Comparison of ENCODE assay signal across 1 cellular context in the genomic region with DNA sequence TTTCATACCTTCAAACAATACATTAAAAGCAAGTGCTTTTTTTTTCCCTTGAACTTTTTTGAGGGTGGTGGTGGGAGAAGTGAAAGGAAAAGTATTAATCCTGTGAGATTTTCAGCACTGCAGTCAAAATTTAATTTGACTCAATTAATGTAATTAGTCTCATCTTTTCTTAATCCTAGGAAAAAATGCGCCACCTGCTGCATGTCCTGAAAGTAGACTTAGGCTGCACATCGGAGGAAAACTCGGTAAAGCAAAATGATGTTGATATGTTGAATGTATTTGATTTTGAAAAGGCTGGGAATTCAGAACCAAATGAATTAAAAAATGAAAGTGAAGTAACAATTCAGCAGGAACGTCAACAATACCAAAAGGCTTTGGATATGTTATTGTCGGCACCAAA.
A peak's percentile ranks its signal among the peaks of the same experiment; 100 is the strongest.
TF ChIP-seq lines count a peak whose summit lies in the region.

No MANE protein-coding gene starts in this region.

TF ChIP-seq in HepG2, 621 proteins besides CTCF, POLR2A, EP300 and RAD21 (continued from another document):
- TF ChIP-seq FOXM1 (CRISPR knock-in tag; IDR thresholded peaks at IDR 0.05) (no peak), STAG1 (CRISPR knock-in tag; IDR thresholded peaks at IDR 0.05) (peak; percentile 14; the same call in 1 of the 2 replicates)
